In genomic region chr4:177393236-177393635, GRCh38 we compare ENCODE assay signal across 15 cellular contexts. TPM values are rescaled to one million over a fixed set of nuclear protein-coding genes. Genes with fewer than 3 reads are reported as not detected.
DNase-seq lines count a peak whose midpoint lies in the region; ATAC-seq, FAIRE-seq and TF ChIP-seq lines count a peak whose summit lies in the region.
"Had no signal": no experiment of that assay in that cellular context is flagged by ENCODE, and none has a peak within 500 bp of the region (broad histone marks: within the 10 kb centered on the region; RNA-seq: fewer than 3 reads in every experiment).

No MANE protein-coding gene starts in this region.

- no peak overlapping the region for H3K4ac ChIP-seq in H1 (replicated peaks; ENCODE audit: insufficient read length, low read depth, low read length)

- H3K23ac ChIP-seq in H1 (ENCODE audit: insufficient read length), result no peak overlapping the region

- H3K14ac ChIP-seq in H1 (ENCODE audit: insufficient read length), result no peak overlapping the region

- no peak overlapping the region for H2BK12ac ChIP-seq in H1 (ENCODE audit: low read depth, low read length)

- FAIRE-seq in H1 (lab: Jason Lieb, UNC), result no peak
- FAIRE-seq: D721Med, GM12892 had no signal

- H2BK15ac ChIP-seq in H1 (ENCODE audit: low read length), result peak overlapping the region; percentile 6; the same call in 1 of the 2 replicates

- H3K9ac ChIP-seq in H1 (replicated peaks in 1 of 4; ENCODE audit: extremely low read depth in 1 of 4, low read depth in 3 of 4, low read length in 3 of 4), result no peak overlapping the region

- H3K9me3 ChIP-seq in RWPE2 (ENCODE audit: severe bottlenecking) (no peaks in the 10 kb centered on the region), H1 (ENCODE audit: insufficient read depth in 2 of 2, low read depth in 1 of 2, low read length in 1 of 2) (no peaks in the 10 kb centered on the region; a peak in 1 of 4 replicates)
- H3K9me3 ChIP-seq: lower lobe of right lung, suprapubic skin had no signal

- H3K4me3 ChIP-seq in RWPE2 (ENCODE audit: severe bottlenecking) (no peak overlapping the region), H1 (ENCODE audit: extremely low read depth in 1 of 4, insufficient read depth in 2 of 4, low read depth in 3 of 4, low read length in 4 of 4) (no peak overlapping the region)
- H3K4me3 ChIP-seq: lower lobe of right lung, suprapubic skin had no signal

- H4K8ac ChIP-seq in H1 (ENCODE audit: extremely low read depth, insufficient read depth, low read length), result no peak overlapping the region

- H2AK5ac ChIP-seq in H1 (ENCODE audit: low read depth, low read length), result no peak overlapping the region

- ATAC-seq in GM18868 (IDR thresholded peaks at IDR 0.05; ENCODE audit: unreplicated experiment), result peak; percentile 83
- ATAC-seq in GM21619 (IDR thresholded peaks at IDR 0.05; ENCODE audit: unreplicated experiment), result peak; percentile 59
- 0 out of 3 replicates have a peak, but pooled peaks have one; percentile 27 for ATAC-seq in RWPE2 (ENCODE audit: low read depth)
- ATAC-seq in HG02870 (IDR thresholded peaks at IDR 0.05; ENCODE audit: unreplicated experiment), result no peak
- no peak for ATAC-seq in HG03565 (IDR thresholded peaks at IDR 0.05; ENCODE audit: unreplicated experiment)
- ATAC-seq: lower lobe of right lung had no signal

- no peak overlapping the region for H4K91ac ChIP-seq in H1 (replicated peaks; ENCODE audit: insufficient read length, low read length)

- POLR2A ChIA-PET in H1 (lab: Charles Lee; ENCODE audit: partially characterized antibody), result interaction anchor here (1.1 kb wide), 1 partner anchor 49 kb away, joined by 3 read pairs; the partner anchor contains the start of gene AGA

- TF ChIP-seq CTCF in RWPE2 (IDR thresholded peaks at IDR 0.05; ENCODE audit: poor library complexity, severe bottlenecking) (no peak), H1 (IDR thresholded peaks at IDR 0.05; ENCODE audit: control extremely low read depth in 1 of 3, insufficient read depth in 1 of 3, low read depth in 1 of 3, low read length in 3 of 3) (no peak)

- CTCF ChIA-PET in H1 (lab: Charles Lee; ENCODE audit: partially characterized antibody), result interaction anchor here (0.9 to 1.4 kb wide), 2 partner anchors 91 to 143 kb away, joined by 3 read pairs; no protein-coding TSS in a partner anchor

- WGBS in H1 (ENCODE audit: extremely low coverage in 1 of 2, insufficient coverage in 1 of 2, insufficient read length in 1 of 2, insufficient replicate concordance in 2 of 2, low coverage in 1 of 2, low lambda C conversion rate in 2 of 2, missing lambda C conversion rate in 1 of 2), 2 experiments, result 77% methylated on average over 8 of the region's 8 CpGs; no CpG with 5 or more reads in 1 of the 2 experiments

- no peaks in the 10 kb centered on the region for H3K27me3 ChIP-seq in RWPE2 (ENCODE audit: insufficient read depth, poor library complexity, severe bottlenecking)
- H3K27me3 ChIP-seq in H1 (replicated peaks in 1 of 4; ENCODE audit: control insufficient read depth in 3 of 4, extremely low read depth in 1 of 4, insufficient read depth in 3 of 4, low read length in 3 of 4), result no peaks in the 10 kb centered on the region
- H3K27me3 ChIP-seq: suprapubic skin had no signal

- no peak overlapping the region for H3K4me2 ChIP-seq in H1 (ENCODE audit: insufficient read depth in 1 of 2, low read depth in 2 of 2, low read length in 2 of 2)

- H3K18ac ChIP-seq in H1 (ENCODE audit: extremely low read depth, low read length), result no peak overlapping the region

- H2BK5ac ChIP-seq in H1 (ENCODE audit: low read depth, low read length), result no peak overlapping the region

- DNase-seq in RWPE2 (ENCODE audit: low spot score) (no peak), H1 (ENCODE audit: low read depth in 1 of 2, low spot score in 2 of 2) (no peak), mesenteric fat pad (ENCODE audit: low spot score) (no peak)
- no peak for DNase-seq in effector CD4-positive, alpha-beta T cell
- DNase-seq: lower lobe of right lung; NCI-H2029; posterior cingulate gyrus; stimulated activated CD4-positive, alpha-beta T cell treated with anti-CD3 and anti-CD28 coated beads, Interleukin-4, amount 100 ng/mL, for 24 hours had no signal

- H3K23me2 ChIP-seq in H1 (ENCODE audit: low read depth, low read length), result no peaks in the 10 kb centered on the region

- no peaks in the 10 kb centered on the region for H3K79me1 ChIP-seq in H1 (ENCODE audit: low read depth, low read length)

- H2BK20ac ChIP-seq in H1 (ENCODE audit: low read length), result no peak overlapping the region

- H3K79me2 ChIP-seq in H1 (ENCODE audit: control insufficient read depth in 1 of 2, insufficient read depth in 2 of 2, low read length in 2 of 2), result no peaks in the 10 kb centered on the region

- no peak overlapping the region for H4K5ac ChIP-seq in H1 (ENCODE audit: insufficient read length, low read depth, low read length)

- TF ChIP-seq POLR2A in H1 (IDR thresholded peaks at IDR 0.05; ENCODE audit: control extremely low read depth in 1 of 2, low read depth in 2 of 2, low read length in 2 of 2), result no peak

- H4K20me1 ChIP-seq in H1 (replicated peaks in 1 of 2; ENCODE audit: control insufficient read depth in 1 of 2, insufficient read depth in 2 of 2, low read length in 2 of 2), result no peaks in the 10 kb centered on the region

- H2BK120ac ChIP-seq in H1 (replicated peaks; ENCODE audit: low read depth, low read length), result no peak overlapping the region

- no peaks in the 10 kb centered on the region for H3K36me3 ChIP-seq in RWPE2 (ENCODE audit: low read depth)
- no peaks in the 10 kb centered on the region for H3K36me3 ChIP-seq in H1 (ENCODE audit: control insufficient read depth in 2 of 4, insufficient read depth in 4 of 4, low read length in 3 of 4)
- H3K36me3 ChIP-seq: lower lobe of right lung, suprapubic skin had no signal

- H3K4me1 ChIP-seq in RWPE2 (ENCODE audit: insufficient read depth, poor library complexity, severe bottlenecking), result no peaks in the 10 kb centered on the region
- H3K4me1 ChIP-seq in H1 (replicated peaks in 1 of 4; ENCODE audit: control insufficient read depth in 3 of 4, insufficient read depth in 4 of 4, low read length in 3 of 4), result no peaks in the 10 kb centered on the region
- H3K4me1 ChIP-seq: lower lobe of right lung had no signal

- H3K56ac ChIP-seq in H1 (replicated peaks; ENCODE audit: insufficient read length, low read depth, low read length), result no peak overlapping the region

- 0 out of 2 replicates have a peak overlapping the region, but pooled peaks have one; percentile 11 for H2AFZ ChIP-seq in H1 (ENCODE audit: low read length)

- TF ChIP-seq EP300 in H1 (IDR thresholded peaks at IDR 0.05; ENCODE audit: borderline replicate concordance in 1 of 2, low read depth in 2 of 2, low read length in 2 of 2), result no peak

- H3K27ac ChIP-seq in RWPE2 (ENCODE audit: poor library complexity, severe bottlenecking) (no peak overlapping the region), H1 (ENCODE audit: low read depth, low read length) (no peak overlapping the region)
- H3K27ac ChIP-seq: lower lobe of right lung, suprapubic skin had no signal

- no peak for TF ChIP-seq RAD21 in H1 (IDR thresholded peaks at IDR 0.05 in 1 of 2, conservative IDR thresholded peaks at IDR 0.05 in 1 of 2; ENCODE audit: low read depth in 2 of 2, low read length in 2 of 2)

TF ChIP-seq in H1, 55 proteins besides CTCF, POLR2A, EP300 and RAD21:
- no peak for TF ChIP-seq ZNF274 (IDR thresholded peaks at IDR 0.05; ENCODE audit: borderline replicate concordance, extremely low read depth, low read length)
- no peak for TF ChIP-seq SIRT6 (IDR thresholded peaks at IDR 0.05; ENCODE audit: low read length)
- TF ChIP-seq YY1 (IDR thresholded peaks at IDR 0.05; ENCODE audit: low read depth, low read length), result no peak
- TF ChIP-seq SUZ12 (IDR thresholded peaks at IDR 0.05; ENCODE audit: low read length), result no peak
- TF ChIP-seq PHF8 (conservative IDR thresholded peaks at IDR 0.05; ENCODE audit: low read depth, low read length), result no peak
- no peak for TF ChIP-seq RBBP5 (IDR thresholded peaks at IDR 0.05; ENCODE audit: borderline replicate concordance, low read depth, low read length)
- no peak for TF ChIP-seq SP1 (IDR thresholded peaks at IDR 0.05; ENCODE audit: low read depth, low read length)
- TF ChIP-seq HDAC2 (IDR thresholded peaks at IDR 0.05; ENCODE audit: borderline replicate concordance in 1 of 2, low read depth in 2 of 2, low read length in 2 of 2), result no peak

RNA-seq across cellular contexts. Expression of gene AGA, which starts 49.0 kb away (rescaled TPM):
- 8.1 and 8.5 TPM in 2 replicates for total RNA-seq in H1 (2021; fragmentation: NEBNext Ultra II Directional; extraction: Animal tissue kit (Norgen Biotek cat#: 25700))
- 8.6 and 11.6 TPM in 2 replicates for polyA plus RNA-seq in H1 (2011; rRNA removed)
- 15.2 TPM for polyA plus RNA-seq in H1 (2011; cell fraction: cytosol; rRNA removed)
- 11.4 TPM for polyA plus RNA-seq in H1 (2011; cell fraction: nucleus; rRNA removed)
- 12.4 to 16.6 TPM (median 15.4 TPM) in 4 replicates for polyA plus RNA-seq in H1 (2012, experiment 1 of 2)
- 1.8 TPM for polyA plus RNA-seq in H1 (2012, experiment 2 of 2)
- polyA plus RNA-seq in H1 (2013, experiment 1 of 2), result 8.4 TPM
- polyA plus RNA-seq in H1 (2013, experiment 2 of 2), result 9.8 TPM
- 7.3 and 10.4 TPM in 2 replicates for polyA minus RNA-seq in H1 (2011; rRNA and poly(A)+ RNA removed)
- 10.6 TPM for polyA minus RNA-seq in H1 (2011; cell fraction: cytosol; rRNA and poly(A)+ RNA removed)
- 13.5 TPM for polyA minus RNA-seq in H1 (2011; cell fraction: nucleus; rRNA and poly(A)+ RNA removed)
- 10.0 TPM for total RNA-seq in mesenteric fat pad

Comparison
In these comparisons a context has a peak if more than half of its experiments do, and no peak if none do; other contexts are left out.
1. ATAC-seq: peak in GM18868 (single experiment), GM21619 (single experiment) and RWPE2 (single experiment); none in HG02870 (single experiment) and HG03565 (single experiment).